Comparison of ENCODE assay signal across 26 cellular contexts in the genomic region with DNA sequence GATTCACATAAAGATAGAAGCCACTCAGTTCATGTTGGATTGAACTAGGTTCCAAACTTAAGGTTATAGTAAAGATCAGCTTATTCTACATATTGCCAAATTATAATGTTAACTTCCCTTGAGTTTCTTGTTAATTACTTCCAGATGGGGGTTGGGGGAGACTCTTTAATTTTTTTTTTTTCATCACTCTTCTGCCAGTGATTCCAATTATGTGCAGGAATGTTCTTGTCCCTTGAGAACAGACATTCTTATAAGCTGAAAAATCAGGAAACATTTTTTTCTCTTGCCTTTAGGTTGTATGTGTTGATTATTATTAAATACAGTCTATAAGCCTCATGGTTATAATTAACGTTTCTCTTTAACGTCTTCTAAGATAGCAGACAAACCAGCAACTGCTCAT. TPM values are rescaled to one million over a fixed set of nuclear protein-coding genes. Genes with fewer than 3 reads are reported as not detected.
"Had no signal": no experiment of that assay in that cellular context is flagged by ENCODE, and none has a peak within 500 bp of the region (broad histone marks: within the 10 kb centered on the region; RNA-seq: fewer than 3 reads in every experiment).

No MANE protein-coding gene starts in this region.

- H3K27me3 Mint-ChIP-seq: central memory CD8-positive, alpha-beta T cell; naive thymus-derived CD4-positive, alpha-beta T cell; stimulated activated memory B cell treated with anti-CD40 and anti-IgM and Interleukin-4, amounts not matched to agents 10 μg/mL and 1 μg/mL and 100 μg/mL, for 72 hours; T-cell had no signal

- H3K4me1 ChIP-seq: adrenal gland, ascending aorta, esophagus muscularis mucosa, heart right ventricle, lower lobe of right lung, stomach, transverse colon had no signal

- H3K4me1 Mint-ChIP-seq: neural crest cell had no signal

- H3K36me3 ChIP-seq: adrenal gland, ascending aorta, esophagus muscularis mucosa, heart right ventricle, lower lobe of right lung, stomach, transverse colon had no signal

- H3K27ac ChIP-seq: adrenal gland, ascending aorta, coronary artery, esophagus muscularis mucosa, heart right ventricle, lower lobe of right lung, stomach, transverse colon had no signal

- H3K4me3 ChIP-seq: ascending aorta, coronary artery, esophagus muscularis mucosa, heart right ventricle, lower lobe of right lung, stomach, transverse colon had no signal

- H3K4me3 Mint-ChIP-seq: activated CD8-positive, alpha-beta T cell treated with anti-CD3 and anti-CD28 coated beads, Interleukin-2, amount 10 ng/mL, durations not matched to agents 7 days and 5 days; activated T-helper 1 cell treated with anti-CD3 and anti-CD28 coated beads, Interleukin-12 subunit alpha, Interleukin-12 subunit beta, Interleukin-2, Interleukin-4 antibody, amounts not matched to agents 30 ng/mL and 10 ng/mL and 1 ng/mL, durations not matched to agents 14 hours and 24 hours and 36 hours; central memory CD8-positive, alpha-beta T cell; naive thymus-derived CD4-positive, alpha-beta T cell; neural crest cell; stimulated activated memory B cell treated with anti-CD40 and anti-IgM and Interleukin-4, amounts not matched to agents 10 μg/mL and 1 μg/mL and 100 μg/mL, for 72 hours; T-cell had no signal

- DNase-seq: activated CD4-positive, alpha-beta T cell treated with anti-CD3 and anti-CD28 coated beads for 1 hour; activated CD4-positive, alpha-beta T cell treated with anti-CD3 and anti-CD28 coated beads, Interleukin-2, amount 50 U/mL, for 1 hour; activated CD8-positive, alpha-beta T cell treated with anti-CD3 and anti-CD28 coated beads, Interleukin-2, amount 10 ng/mL, durations not matched to agents 7 days and 5 days; activated gamma-delta T cell; activated naive CD4-positive, alpha-beta T cell treated with anti-CD3 and anti-CD28 coated beads, Interleukin-2, amount 50 U/mL, for 16 hours; adrenal gland; heart right ventricle; kidney; lower lobe of right lung; naive thymus-derived CD4-positive, alpha-beta T cell; occipital lobe; posterior cingulate gyrus; small intestine; stimulated activated CD4-positive, alpha-beta T cell treated with anti-CD3 and anti-CD28 coated beads, Interleukin-15, amount 100 ng/mL, for 24 hours; stomach; T-cell; transverse colon had no signal

- H3K27ac Mint-ChIP-seq: activated CD8-positive, alpha-beta T cell treated with anti-CD3 and anti-CD28 coated beads, Interleukin-2, amount 10 ng/mL, durations not matched to agents 7 days and 5 days; activated T-helper 1 cell treated with anti-CD3 and anti-CD28 coated beads, Interleukin-12 subunit alpha, Interleukin-12 subunit beta, Interleukin-2, Interleukin-4 antibody, amounts not matched to agents 30 ng/mL and 10 ng/mL and 1 ng/mL, durations not matched to agents 14 hours and 24 hours and 36 hours; stimulated activated memory B cell treated with anti-CD40 and anti-IgM and Interleukin-4, amounts not matched to agents 10 μg/mL and 1 μg/mL and 100 μg/mL, for 72 hours; T-cell had no signal

- ATAC-seq: activated CD8-positive, alpha-beta T cell treated with anti-CD3 and anti-CD28 coated beads, Interleukin-2, amount 10 ng/mL, durations not matched to agents 7 days and 5 days; heart right ventricle; left lobe of liver; lower lobe of right lung; naive thymus-derived CD4-positive, alpha-beta T cell; sciatic nerve; stimulated activated memory B cell treated with anti-CD40 and anti-IgM and Interleukin-4, amounts not matched to agents 10 μg/mL and 1 μg/mL and 100 μg/mL, for 72 hours; T-cell had no signal

- H3K9me3 ChIP-seq: adrenal gland had no signal

- H3K27me3 ChIP-seq: adrenal gland, ascending aorta, esophagus muscularis mucosa, heart right ventricle, stomach, transverse colon had no signal

RNA-seq across cellular contexts. Expression of a gene that starts 30.0 kb away (rescaled TPM):
- total RNA-seq: ascending aorta, left lobe of liver, sciatic nerve had no signal
